8 cellular contexts compared by ENCODE assay signal in the genomic region with DNA sequence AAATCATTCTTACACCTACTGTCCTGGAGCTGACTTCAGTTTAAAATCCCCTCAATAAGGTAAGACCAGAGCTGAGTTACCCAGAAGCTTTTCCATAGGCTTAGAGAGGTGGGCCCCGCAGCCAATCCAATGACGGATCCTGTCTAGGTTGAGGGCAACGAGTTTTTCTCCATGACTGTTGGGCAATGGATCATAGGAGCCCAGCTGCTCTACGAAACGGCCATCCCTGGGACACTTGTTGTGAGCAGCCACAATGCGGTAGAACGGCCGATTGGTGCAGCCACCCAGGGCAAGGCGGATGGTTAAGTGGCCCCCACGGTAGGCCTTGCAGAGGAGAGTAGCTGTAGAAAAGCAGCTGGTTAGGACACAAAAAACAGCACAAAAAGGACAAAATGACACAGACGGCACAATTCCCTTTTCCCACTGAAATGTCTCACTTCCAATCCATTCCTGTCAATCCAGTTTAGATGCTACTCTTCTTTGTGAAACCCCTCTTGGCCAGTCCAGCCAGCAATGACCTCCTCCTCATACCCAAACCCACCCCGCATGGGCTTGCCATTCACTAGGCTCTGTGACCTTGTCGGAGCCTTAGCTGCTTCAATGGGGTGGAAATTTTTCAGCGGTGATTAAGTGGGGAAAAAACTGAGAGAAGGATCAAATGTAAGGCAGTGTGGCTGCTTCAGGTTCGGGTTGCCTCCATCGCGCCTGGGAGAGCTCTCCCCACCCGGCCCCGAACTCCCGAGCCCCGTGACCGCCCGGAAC. TPM values are rescaled to one million over a fixed set of nuclear protein-coding genes. Genes with fewer than 3 reads are reported as not detected.
A peak's percentile ranks its signal among the peaks of the same experiment; 100 is the strongest.
DNase-seq lines count a peak whose midpoint lies in the region; ATAC-seq and TF ChIP-seq lines count a peak whose summit lies in the region.

No MANE protein-coding gene starts in this region.

- no peaks in the 10 kb centered on the region for H3K9me3 ChIP-seq in trophoblast cell (ENCODE audit: insufficient read depth, low read depth, low read length)

- peak overlapping the region; percentile 49 for H3K4ac ChIP-seq in trophoblast cell (ENCODE audit: low read depth, low read length)

- peak overlapping the region; percentile 1 for H2AK5ac ChIP-seq in trophoblast cell (ENCODE audit: low read length)

- H3K18ac ChIP-seq in trophoblast cell (ENCODE audit: low read length): peak overlapping the region; percentile 49

- intact Hi-C loops in activated CD8-positive, alpha-beta T cell treated with anti-CD3 and anti-CD28 coated beads for 36 hours (cut with micrococcal nuclease): no loop called here

- ATAC-seq in GM18498 (IDR thresholded peaks at IDR 0.05; ENCODE audit: unreplicated experiment): peak; percentile 52
- peak; percentile 43 for ATAC-seq in HG03045 (IDR thresholded peaks at IDR 0.05; ENCODE audit: unreplicated experiment)
- peak; percentile 70 for ATAC-seq in activated CD8-positive, alpha-beta T cell treated with anti-CD3 and anti-CD28 coated beads for 36 hours
- ATAC-seq in foreskin keratinocyte: no peak

- H3K27me3 ChIP-seq in foreskin keratinocyte (no peaks in the 10 kb centered on the region), trophoblast cell (ENCODE audit: insufficient read depth, low read length) (no peaks in the 10 kb centered on the region)

- no peaks in the 10 kb centered on the region for H3K9me3 Mint-ChIP-seq in activated CD8-positive, alpha-beta T cell treated with anti-CD3 and anti-CD28 coated beads for 36 hours

- peak overlapping the region; percentile 82 for H4K12ac ChIP-seq in trophoblast cell (ENCODE audit: low read depth, low read length)

- H3K4me3 ChIP-seq in trophoblast cell (ENCODE audit: low read depth, low read length): peak overlapping the region; percentile 82

- CTCF ChIA-PET in activated CD8-positive, alpha-beta T cell treated with anti-CD3 and anti-CD28 coated beads for 36 hours (lab: Charles Lee): interaction anchor here (1.2 kb wide), 1 partner anchor 155 kb away, joined by 3 read pairs; the partner anchor contains the start of gene P4HA1

- peak overlapping the region; percentile 43 for H2BK5ac ChIP-seq in trophoblast cell (ENCODE audit: low read depth, low read length, poor library complexity)

- peak overlapping the region; percentile 76 for H3K14ac ChIP-seq in trophoblast cell (ENCODE audit: low read length)

- H3K4me3 Mint-ChIP-seq in activated CD8-positive, alpha-beta T cell treated with anti-CD3 and anti-CD28 coated beads for 36 hours: peak overlapping the region; percentile 93

- H3K23ac ChIP-seq in trophoblast cell (ENCODE audit: low read length): no peak overlapping the region

- WGBS in trophoblast cell (ENCODE audit: extremely low coverage, insufficient coverage, insufficient read length): no CpG with 5 or more reads among the region's 23 CpGs

- H3K4me2 ChIP-seq in trophoblast cell (ENCODE audit: low read length): peak overlapping the region; percentile 85

- H3K79me1 ChIP-seq in trophoblast cell (ENCODE audit: low read length): peaks cover 6% of the 10 kb centered on the region

- H3K27ac Mint-ChIP-seq in activated CD8-positive, alpha-beta T cell treated with anti-CD3 and anti-CD28 coated beads for 36 hours: peak overlapping the region; percentile 98

- peaks cover 10% of the 10 kb centered on the region for H3K79me2 ChIP-seq in trophoblast cell (ENCODE audit: control insufficient read depth, insufficient read depth, low read length, poor library complexity)

- no peaks in the 10 kb centered on the region for H3K4me1 ChIP-seq in foreskin keratinocyte
- peaks cover 5% of the 10 kb centered on the region in 2 experiments for H3K4me1 ChIP-seq in trophoblast cell (ENCODE audit: control insufficient read depth in 1 of 2, insufficient read depth in 2 of 2, low read length in 2 of 2)

- TF ChIP-seq CTCF in activated CD8-positive, alpha-beta T cell treated with anti-CD3 and anti-CD28 coated beads for 36 hours (IDR thresholded peaks at IDR 0.05): no peak
- TF ChIP-seq CTCF in foreskin keratinocyte (conservative IDR thresholded peaks at IDR 0.05): no peak

- H2AFZ ChIP-seq in trophoblast cell (ENCODE audit: insufficient read depth, low read length, poor library complexity): peak overlapping the region; percentile 31

- peak; percentile 38 for DNase-seq in activated CD8-positive, alpha-beta T cell treated with anti-CD3 and anti-CD28 coated beads for 36 hours
- DNase-seq in foreskin keratinocyte (peak in 1 of 2 donors; percentile 5), trophoblast cell (peak in 1 of 2 donors; percentile 18), A172 (ENCODE audit: low spot score) (no peak), T1000 (lab: John Stamatoyannopoulos, UW) (no peak), DMS153 treated with DMSO at 0.1 percent for 48 hours (lab: John Stamatoyannopoulos, UW; ENCODE audit: unreplicated experiment) (no peak)

- H4K91ac ChIP-seq in trophoblast cell (ENCODE audit: low read depth, low read length): peak overlapping the region; percentile 74

- H3K27ac ChIP-seq in foreskin keratinocyte (peak overlapping the region; percentile 87), trophoblast cell (ENCODE audit: low read depth, low read length) (peak overlapping the region; percentile 87)

- no peaks in the 10 kb centered on the region for H3K27me3 Mint-ChIP-seq in activated CD8-positive, alpha-beta T cell treated with anti-CD3 and anti-CD28 coated beads for 36 hours

- H3K36me3 Mint-ChIP-seq in activated CD8-positive, alpha-beta T cell treated with anti-CD3 and anti-CD28 coated beads for 36 hours (ENCODE audit: low read depth): peaks cover 45% of the 10 kb centered on the region

- peak overlapping the region; percentile 88 for H4K8ac ChIP-seq in trophoblast cell (ENCODE audit: low read depth, low read length)

- H2BK12ac ChIP-seq in trophoblast cell (ENCODE audit: low read length): no peak overlapping the region

- H3K9ac ChIP-seq in trophoblast cell (ENCODE audit: low read length): peak overlapping the region; percentile 98

- peaks cover 7 to 10% of the 10 kb centered on the region in 2 experiments for H3K36me3 ChIP-seq in trophoblast cell (ENCODE audit: control insufficient read depth in 1 of 2, insufficient read depth in 2 of 2, low read length in 2 of 2)

- H3K4me1 Mint-ChIP-seq in activated CD8-positive, alpha-beta T cell treated with anti-CD3 and anti-CD28 coated beads for 36 hours (ENCODE audit: low read depth): peaks cover 36% of the 10 kb centered on the region

- H2BK120ac ChIP-seq in trophoblast cell (ENCODE audit: insufficient read depth, low read length, poor library complexity): peak overlapping the region; percentile 31

- POLR2A ChIA-PET in activated CD8-positive, alpha-beta T cell treated with anti-CD3 and anti-CD28 coated beads for 36 hours (lab: Charles Lee): interaction anchor here (1.0 to 3.6 kb wide), 9 partner anchors 9 to 375 kb away, joined by 3 to 33 read pairs (median 6); partner anchors contain the start of genes CFAP70, ECD and FAM149B1

RNA-seq across cellular contexts. Expression of gene MRPS16, which starts 0.6 kb away (rescaled TPM):
- total RNA-seq in activated CD8-positive, alpha-beta T cell treated with anti-CD3 and anti-CD28 coated beads for 36 hours: 100 to 1,000 TPM; 127 to 132 TPM
- total RNA-seq in foreskin keratinocyte: 102 and 105 TPM in 2 replicates
- polyA plus RNA-seq in foreskin keratinocyte: 150 and 161 TPM in 2 replicates
- 46.1 TPM in 2 replicates for polyA plus RNA-seq in trophoblast cell (2013)
- total RNA-seq in A172 (2014; rRNA removed; shearing (Covaris generic)): 106 and 118 TPM in 2 replicates

RNA-seq across cellular contexts. Expression of gene DNAJC9, which starts 4.8 kb away (rescaled TPM):
- total RNA-seq in activated CD8-positive, alpha-beta T cell treated with anti-CD3 and anti-CD28 coated beads for 36 hours: 10 to 100 TPM; 40.9 to 42.2 TPM
- total RNA-seq in foreskin keratinocyte: 47.8 and 51.4 TPM in 2 replicates
- polyA plus RNA-seq in foreskin keratinocyte: 35.6 and 40.9 TPM in 2 replicates
- polyA plus RNA-seq in trophoblast cell (2013): 25.3 and 26.2 TPM in 2 replicates
- total RNA-seq in A172 (2014; rRNA removed; shearing (Covaris generic)): 103 and 123 TPM in 2 replicates
